In the genomic region with DNA sequence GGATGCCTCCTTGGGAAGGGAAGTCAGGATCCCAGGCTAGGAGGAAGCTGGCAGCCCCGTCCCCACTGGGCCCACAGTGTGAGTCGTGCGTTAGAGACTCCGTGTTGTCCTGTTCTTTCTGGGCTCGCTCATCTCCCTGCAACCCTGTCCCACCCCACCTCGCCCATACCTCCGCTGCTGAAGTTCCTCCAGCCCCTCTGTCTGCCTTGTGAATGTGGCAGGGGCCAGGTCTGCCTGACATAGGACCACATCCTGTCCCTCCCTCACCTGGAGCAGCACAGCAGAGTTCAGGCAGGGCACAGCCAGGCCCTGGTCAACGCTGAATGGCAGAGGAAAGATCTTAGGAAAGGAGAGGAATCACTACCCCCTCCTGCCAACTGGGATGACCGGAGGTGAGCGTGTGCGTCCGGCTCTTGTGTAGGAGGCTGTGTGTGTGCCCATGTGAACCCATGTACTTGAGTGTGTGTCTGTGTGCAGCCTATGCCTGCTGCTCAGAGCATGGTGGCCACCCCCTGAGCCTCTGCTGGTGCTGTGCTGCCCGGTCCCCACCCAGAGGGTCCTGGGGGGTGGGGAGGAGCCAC, we compare ENCODE assay signal across 17 cellular contexts. TPM values are rescaled to one million over a fixed set of nuclear protein-coding genes. Genes with fewer than 3 reads are reported as not detected.
DNase-seq lines count a peak whose midpoint lies in the region; ATAC-seq and TF ChIP-seq lines count a peak whose summit lies in the region.
"Had no signal": no experiment of that assay in that cellular context is flagged by ENCODE, and none has a peak within 500 bp of the region (broad histone marks: within the 10 kb centered on the region; RNA-seq: fewer than 3 reads in every experiment).

No MANE protein-coding gene starts in this region.

- H3K4me1 Mint-ChIP-seq in stimulated activated naive CD8-positive, alpha-beta T cell treated with anti-CD3 and anti-CD28 coated beads, Interleukin-15, amount 100 ng/mL, for 72 hours: no peaks in the 10 kb centered on the region
- H3K4me1 Mint-ChIP-seq in activated T-helper 17 cell treated with anti-CD3 and anti-CD28 coated beads, Interleukin-2, amount 50 U/mL, for 72 hours: no peaks in the 10 kb centered on the region
- no peaks in the 10 kb centered on the region for H3K4me1 Mint-ChIP-seq in activated T-cell treated with anti-CD3 and anti-CD28 coated beads, Interleukin-2, amount 50 U/mL, for 72 hours (ENCODE audit: low read depth)
- H3K4me1 Mint-ChIP-seq: CD4-positive, alpha-beta memory T cell had no signal

- H3K36me3 ChIP-seq in osteoblast (ENCODE audit: insufficient read depth, low read length): no peaks in the 10 kb centered on the region
- H3K36me3 ChIP-seq: BE2C had no signal

- H3K27me3 Mint-ChIP-seq in stimulated activated naive CD8-positive, alpha-beta T cell treated with anti-CD3 and anti-CD28 coated beads, Interleukin-15, amount 100 ng/mL, for 72 hours: no peaks in the 10 kb centered on the region
- H3K27me3 Mint-ChIP-seq in activated T-helper 17 cell treated with anti-CD3 and anti-CD28 coated beads, Interleukin-2, amount 50 U/mL, for 72 hours: no peaks in the 10 kb centered on the region
- no peaks in the 10 kb centered on the region for H3K27me3 Mint-ChIP-seq in activated T-cell treated with anti-CD3 and anti-CD28 coated beads, Interleukin-2, amount 50 U/mL, for 72 hours (ENCODE audit: low read depth)
- H3K27me3 Mint-ChIP-seq: CD4-positive, alpha-beta memory T cell had no signal

- no peaks in the 10 kb centered on the region for H3K27me3 ChIP-seq in osteoblast (ENCODE audit: insufficient read depth, low read length)
- H3K27me3 ChIP-seq: BE2C had no signal

- no peaks in the 10 kb centered on the region for H3K36me3 Mint-ChIP-seq in activated T-helper 17 cell treated with anti-CD3 and anti-CD28 coated beads, Interleukin-2, amount 50 U/mL, for 72 hours (ENCODE audit: low read depth)
- no peaks in the 10 kb centered on the region for H3K36me3 Mint-ChIP-seq in activated T-cell treated with anti-CD3 and anti-CD28 coated beads, Interleukin-2, amount 50 U/mL, for 72 hours (ENCODE audit: insufficient read depth in 2 of 2)
- H3K36me3 Mint-ChIP-seq: CD4-positive, alpha-beta memory T cell had no signal

- H3K9me3 Mint-ChIP-seq in stimulated activated naive CD8-positive, alpha-beta T cell treated with anti-CD3 and anti-CD28 coated beads, Interleukin-15, amount 100 ng/mL, for 72 hours: no peaks in the 10 kb centered on the region
- H3K9me3 Mint-ChIP-seq in activated T-helper 17 cell treated with anti-CD3 and anti-CD28 coated beads, Interleukin-2, amount 50 U/mL, for 72 hours: no peaks in the 10 kb centered on the region
- H3K9me3 Mint-ChIP-seq in activated T-cell treated with anti-CD3 and anti-CD28 coated beads, Interleukin-2, amount 50 U/mL, for 72 hours: no peaks in the 10 kb centered on the region

- no peak overlapping the region for H3K4me2 ChIP-seq in osteoblast (ENCODE audit: insufficient read depth, low read length)
- H3K4me2 ChIP-seq: A549 had no signal

- no peak overlapping the region for H2AFZ ChIP-seq in osteoblast (ENCODE audit: low read length)
- H2AFZ ChIP-seq: GM23248 had no signal

- no peak overlapping the region for H3K27ac ChIP-seq in osteoblast (ENCODE audit: low read depth, low read length)
- H3K27ac ChIP-seq: A549, C4-2B, GM23248, HL-60 had no signal

- no peak for DNase-seq in stimulated activated naive CD8-positive, alpha-beta T cell treated with anti-CD3 and anti-CD28 coated beads, Interleukin-15, amount 100 ng/mL, for 72 hours
- DNase-seq in stimulated activated naive CD8-positive, alpha-beta T cell treated with anti-CD3 and anti-CD28 coated beads, Interleukin-15, Interleukin-2, amounts not matched to agents 100 U/mL and 50 U/mL, for 24 hours: no peak
- DNase-seq in islet precursor cell (peak; percentile 46), osteoblast (ENCODE audit: insufficient read length, low spot score, missing footprints) (peak; percentile 44), NCI-H2029 (lab: John Stamatoyannopoulos, UW) (no peak)
- DNase-seq in activated T-cell treated with anti-CD3 and anti-CD28 coated beads, Interleukin-2, amount 50 U/mL, for 72 hours: no peak
- DNase-seq: BE2C; CD4-positive, alpha-beta memory T cell; DMS79; GM23248 had no signal

- no peak overlapping the region for H3K4me3 Mint-ChIP-seq in stimulated activated naive CD8-positive, alpha-beta T cell treated with anti-CD3 and anti-CD28 coated beads, Interleukin-15, amount 100 ng/mL, for 72 hours
- H3K4me3 Mint-ChIP-seq in activated T-helper 17 cell treated with anti-CD3 and anti-CD28 coated beads, Interleukin-2, amount 50 U/mL, for 72 hours: no peak overlapping the region
- H3K4me3 Mint-ChIP-seq in activated T-cell treated with anti-CD3 and anti-CD28 coated beads, Interleukin-2, amount 50 U/mL, for 72 hours: no peak overlapping the region
- H3K4me3 Mint-ChIP-seq: CD4-positive, alpha-beta memory T cell had no signal

- H3K4me3 ChIP-seq in osteoblast (ENCODE audit: insufficient read depth, low read length): no peak overlapping the region
- H3K4me3 ChIP-seq: A549, GM12878, GM23248 had no signal

- no peaks in the 10 kb centered on the region for H3K9me3 ChIP-seq in osteoblast (ENCODE audit: low read depth, low read length)
- H3K9me3 ChIP-seq: A549, BE2C had no signal

- no peaks in the 10 kb centered on the region for H4K20me1 ChIP-seq in osteoblast (ENCODE audit: insufficient read depth, low read length)

- H3K4me1 ChIP-seq in osteoblast (ENCODE audit: insufficient read depth, low read length): no peaks in the 10 kb centered on the region
- H3K4me1 ChIP-seq: A549, BE2C had no signal

- H3K79me2 ChIP-seq in osteoblast (ENCODE audit: insufficient read depth, low read length): no peaks in the 10 kb centered on the region

- H3K27ac Mint-ChIP-seq in stimulated activated naive CD8-positive, alpha-beta T cell treated with anti-CD3 and anti-CD28 coated beads, Interleukin-15, amount 100 ng/mL, for 72 hours: peak overlapping the region in 1 of 2 donors; percentile 50
- H3K27ac Mint-ChIP-seq in activated T-helper 17 cell treated with anti-CD3 and anti-CD28 coated beads, Interleukin-2, amount 50 U/mL, for 72 hours: no peak overlapping the region
- H3K27ac Mint-ChIP-seq in activated T-cell treated with anti-CD3 and anti-CD28 coated beads, Interleukin-2, amount 50 U/mL, for 72 hours: no peak overlapping the region

- ATAC-seq in stimulated activated naive CD8-positive, alpha-beta T cell treated with anti-CD3 and anti-CD28 coated beads, Interleukin-15, amount 100 ng/mL, for 72 hours: peak; percentile 24
- ATAC-seq in stimulated activated naive CD8-positive, alpha-beta T cell treated with anti-CD3 and anti-CD28 coated beads, Interleukin-15, Interleukin-2, amounts not matched to agents 100 U/mL and 50 U/mL, for 24 hours: no peak
- no peak for ATAC-seq in activated T-helper 17 cell treated with anti-CD3 and anti-CD28 coated beads, Interleukin-2, amount 50 U/mL, for 72 hours (replicated peaks)
- ATAC-seq in activated T-cell treated with anti-CD3 and anti-CD28 coated beads, Interleukin-2, amount 50 U/mL, for 72 hours (replicated peaks in 1 of 2): no peak
- ATAC-seq: GM12878, HCT116 had no signal

- no peak for TF ChIP-seq CTCF in osteoblast (IDR thresholded peaks at IDR 0.05; ENCODE audit: extremely low read depth, low read depth, low read length)

RNA-seq across cellular contexts. Expression of gene KCNJ18, which starts 12.8 kb away (rescaled TPM):
- not detected in 2 replicates for total RNA-seq in osteoblast
- not detected for total RNA-seq in activated T-helper 17 cell treated with anti-CD3 and anti-CD28 coated beads, Interleukin-2, amount 50 U/mL, for 72 hours
- total RNA-seq in activated T-cell treated with anti-CD3 and anti-CD28 coated beads, Interleukin-2, amount 50 U/mL, for 72 hours: not detected
- total RNA-seq: CD4-positive, alpha-beta memory T cell; G401; GM12878; GM23248 had no signal

Comparison
In these comparisons a context has a peak if more than half of its experiments do, and no peak if none do; other contexts are left out.
1. DNase-seq: peak in islet precursor cell (single experiment) and osteoblast (single experiment); none in stimulated activated naive CD8-positive, alpha-beta T cell treated with anti-CD3 and anti-CD28 coated beads, Interleukin-15, amount 100 ng/mL, for 72 hours (0 of 2), stimulated activated naive CD8-positive, alpha-beta T cell treated with anti-CD3 and anti-CD28 coated beads, Interleukin-15, Interleukin-2, amounts not matched to agents 100 U/mL and 50 U/mL, for 24 hours (single experiment), NCI-H2029 (single experiment) and activated T-cell treated with anti-CD3 and anti-CD28 coated beads, Interleukin-2, amount 50 U/mL, for 72 hours (0 of 2).